ENCODE assay signal across 8 cellular contexts in the genomic region with DNA sequence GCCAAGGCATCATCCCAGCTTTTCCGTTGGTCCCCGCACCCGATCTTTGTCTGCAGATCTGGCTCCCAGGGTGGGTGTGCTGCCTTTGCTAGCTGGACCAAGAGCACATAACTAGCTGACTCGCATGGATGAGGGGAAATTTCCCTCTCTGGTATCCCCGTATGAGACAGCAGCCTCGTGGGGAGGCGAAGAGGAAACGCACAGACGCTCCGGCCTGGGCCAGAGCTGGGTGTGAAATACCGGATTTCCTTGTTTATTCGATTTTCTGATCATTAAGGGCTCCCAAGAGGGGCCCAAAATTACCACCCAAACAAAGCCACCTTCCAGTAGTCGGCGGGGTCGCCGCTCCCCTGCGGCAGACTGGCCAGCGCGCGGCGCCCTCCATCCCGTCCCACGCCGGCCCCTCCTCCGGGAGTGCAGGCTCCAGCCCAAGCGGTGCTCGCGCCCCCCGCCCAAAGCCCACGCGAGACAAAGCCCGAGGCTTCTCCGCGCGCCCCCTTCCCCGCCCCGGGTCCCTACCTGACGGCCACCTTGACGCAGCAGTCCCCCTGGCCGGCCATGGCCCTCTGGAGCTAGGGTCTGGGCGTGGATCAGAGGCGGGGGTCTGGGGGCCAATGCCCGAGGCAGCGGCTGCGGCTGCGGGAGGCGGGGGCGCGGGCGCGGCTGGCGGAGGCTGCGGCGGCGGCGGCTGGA. TPM values are rescaled to one million over a fixed set of nuclear protein-coding genes. Genes with fewer than 3 reads are reported as not detected.
DNase-seq lines count a peak whose midpoint lies in the region; ATAC-seq and TF ChIP-seq lines count a peak whose summit lies in the region.

No MANE protein-coding gene starts in this region.

- H3K36me3 ChIP-seq in SK-N-SH (replicated peaks in 1 of 2; ENCODE audit: control insufficient read depth in 1 of 2, insufficient read depth in 2 of 2, low read length in 1 of 2) (no peaks in the 10 kb centered on the region), muscle layer of colon (ENCODE audit: insufficient read depth, low read length) (no peaks in the 10 kb centered on the region), urinary bladder (ENCODE audit: insufficient read depth) (no peaks in the 10 kb centered on the region)

- H2AFZ ChIP-seq in SK-N-SH (ENCODE audit: low read depth): peak overlapping the region; percentile 63; the same call in 1 of the 2 replicates

- peaks cover 64% of the 10 kb centered on the region for H3K4me1 Mint-ChIP-seq in T-helper 2 cell treated with Interferon-gamma antibody and Interleukin-4, amounts not matched to agents 5 μg/mL and 100 μg/mL, for 36 hours (ENCODE audit: low read depth)

- no peaks in the 10 kb centered on the region for H3K9me2 ChIP-seq in SK-N-SH

- H3K9me3 ChIP-seq in SK-N-SH (no peaks in the 10 kb centered on the region), muscle layer of colon (ENCODE audit: low read length) (no peaks in the 10 kb centered on the region)

- H3K27me3 ChIP-seq in SK-N-SH (ENCODE audit: insufficient read depth) (no peaks in the 10 kb centered on the region), muscle layer of colon (ENCODE audit: control insufficient read depth in 1 of 2, insufficient read depth in 2 of 2, low read length in 2 of 2) (peaks cover 0 to 18% of the 10 kb centered on the region in 2 donors)

- peak overlapping the region; percentile 97 for H3K27ac Mint-ChIP-seq in T-helper 2 cell treated with Interferon-gamma antibody and Interleukin-4, amounts not matched to agents 5 μg/mL and 100 μg/mL, for 36 hours

- no peaks in the 10 kb centered on the region for H3K9me3 Mint-ChIP-seq in T-helper 2 cell treated with Interferon-gamma antibody and Interleukin-4, amounts not matched to agents 5 μg/mL and 100 μg/mL, for 36 hours

- TF ChIP-seq RAD21 in SK-N-SH (IDR thresholded peaks at IDR 0.05; ENCODE audit: low read length): no peak

- peak overlapping the region; percentile 84 for H3K4me2 ChIP-seq in SK-N-SH

- H3K4me1 ChIP-seq in SK-N-SH (ENCODE audit: control insufficient read depth in 1 of 2, insufficient read depth in 2 of 2, low read depth in 1 of 2, low read length in 1 of 2) (peaks cover 5 to 8% of the 10 kb centered on the region in 2 experiments; a peak in 1 of 4 replicates), muscle layer of colon (ENCODE audit: insufficient read depth, low read length) (peaks cover 6% of the 10 kb centered on the region), urinary bladder (ENCODE audit: insufficient read depth) (no peaks in the 10 kb centered on the region)

- H3K27me3 Mint-ChIP-seq in T-helper 2 cell treated with Interferon-gamma antibody and Interleukin-4, amounts not matched to agents 5 μg/mL and 100 μg/mL, for 36 hours (ENCODE audit: low read depth): no peaks in the 10 kb centered on the region

- H3K4me3 ChIP-seq in SK-N-SH (ENCODE audit: low read depth in 2 of 2, low read length in 1 of 2): peak overlapping the region; percentile 51 to 58
- peak overlapping the region; percentile 31 to 42 for H3K4me3 ChIP-seq in muscle layer of colon (ENCODE audit: low read depth in 1 of 2, low read length in 2 of 2)
- peak overlapping the region; percentile 64 for H3K4me3 ChIP-seq in urinary bladder (ENCODE audit: low read depth, low read length)

- no peaks in the 10 kb centered on the region for H4K20me1 ChIP-seq in SK-N-SH (ENCODE audit: insufficient read depth)

- POLR2A ChIA-PET in SK-N-SH (lab: Yijun Ruan, JAX): no interaction called here

- 25% methylated on average over 33 of the region's 56 CpGs for WGBS in SK-N-SH (ENCODE audit: low lambda C conversion rate)
- WGBS in urinary bladder: 6% methylated on average over 56 of the region's 56 CpGs

- H3K9ac ChIP-seq in SK-N-SH: peak overlapping the region; percentile 42; the same call in 1 of the 2 replicates
- H3K9ac ChIP-seq in muscle layer of colon (ENCODE audit: low read length): no peak overlapping the region

- TF ChIP-seq EP300 in SK-N-SH (IDR thresholded peaks at IDR 0.05; ENCODE audit: borderline replicate concordance in 1 of 2, low read depth in 1 of 2, low read length in 1 of 2): no peak

- H3K36me3 Mint-ChIP-seq in T-helper 2 cell treated with Interferon-gamma antibody and Interleukin-4, amounts not matched to agents 5 μg/mL and 100 μg/mL, for 36 hours (ENCODE audit: low read depth): peaks cover 23% of the 10 kb centered on the region

- H3K79me2 ChIP-seq in SK-N-SH (ENCODE audit: insufficient read depth): no peaks in the 10 kb centered on the region; the same call in 1 of the 2 replicates

- H3F3A ChIP-seq in SK-N-SH (replicated peaks; ENCODE audit: insufficient read depth): no peaks in the 10 kb centered on the region

- TF ChIP-seq CTCF in SK-N-SH (IDR thresholded peaks at IDR 0.05): peak; percentile 17; the same call in 1 of the 2 replicates

- ATAC-seq in SK-N-SH treated with all-trans-retinoic acid at 6 μM for 48 hours: no peak
- ATAC-seq in GM18517 (IDR thresholded peaks at IDR 0.05; ENCODE audit: unreplicated experiment): no peak

- DNase-seq in SK-N-SH (peak; percentile 54), dermis blood vessel endothelial cell (peak; percentile 42), DMS153 (lab: John Stamatoyannopoulos, UW) (no peak)
- peak; percentile 27 for DNase-seq in T-helper 2 cell treated with Interferon-gamma antibody and Interleukin-4, amounts not matched to agents 5 μg/mL and 100 μg/mL, for 36 hours (ENCODE audit: low spot score)

- H3K4me3 Mint-ChIP-seq in T-helper 2 cell treated with Interferon-gamma antibody and Interleukin-4, amounts not matched to agents 5 μg/mL and 100 μg/mL, for 36 hours: peak overlapping the region; percentile 92

- CTCF ChIA-PET in SK-N-SH (lab: Yijun Ruan, JAX): interaction anchor here (1.0 to 8.9 kb wide), 8 partner anchors 9 to 51 kb away, joined by 3 to 92 read pairs (median 4); no protein-coding TSS in a partner anchor

- H3K27ac ChIP-seq in SK-N-SH (ENCODE audit: low read depth in 2 of 2, low read length in 1 of 2) (no peak overlapping the region), muscle layer of colon (ENCODE audit: low read depth, low read length) (no peak overlapping the region), urinary bladder (ENCODE audit: low read depth) (no peak overlapping the region)

TF ChIP-seq in SK-N-SH, 30 proteins besides CTCF, POLR2A, EP300 and RAD21 (continues in another document):
- TF ChIP-seq GABPA (IDR thresholded peaks at IDR 0.05; ENCODE audit: low read depth) (no peak), FOSL2 (IDR thresholded peaks at IDR 0.05; ENCODE audit: borderline replicate concordance, low read depth) (no peak), TAF1 (IDR thresholded peaks at IDR 0.05; ENCODE audit: borderline replicate concordance, low read depth, low read length) (no peak), RXRA (IDR thresholded peaks at IDR 0.05; ENCODE audit: borderline replicate concordance, low read depth) (no peak), JUND (IDR thresholded peaks at IDR 0.05) (no peak), CHD2 (IDR thresholded peaks at IDR 0.05; ENCODE audit: low read length, partially characterized antibody) (no peak), FOXM1 (IDR thresholded peaks at IDR 0.05; ENCODE audit: low read depth) (no peak), TEAD4 (IDR thresholded peaks at IDR 0.05; ENCODE audit: borderline replicate concordance, insufficient read depth) (no peak)
- TF ChIP-seq, protein P1, sequence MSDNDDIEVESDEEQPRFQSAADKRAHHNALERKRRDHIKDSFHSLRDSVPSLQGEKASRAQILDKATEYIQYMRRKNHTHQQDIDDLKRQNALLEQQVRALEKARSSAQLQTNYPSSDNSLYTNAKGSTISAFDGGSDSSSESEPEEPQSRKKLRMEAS (IDR thresholded peaks at IDR 0.05; ENCODE audit: low read depth): no peak
- TF ChIP-seq, protein P2, sequence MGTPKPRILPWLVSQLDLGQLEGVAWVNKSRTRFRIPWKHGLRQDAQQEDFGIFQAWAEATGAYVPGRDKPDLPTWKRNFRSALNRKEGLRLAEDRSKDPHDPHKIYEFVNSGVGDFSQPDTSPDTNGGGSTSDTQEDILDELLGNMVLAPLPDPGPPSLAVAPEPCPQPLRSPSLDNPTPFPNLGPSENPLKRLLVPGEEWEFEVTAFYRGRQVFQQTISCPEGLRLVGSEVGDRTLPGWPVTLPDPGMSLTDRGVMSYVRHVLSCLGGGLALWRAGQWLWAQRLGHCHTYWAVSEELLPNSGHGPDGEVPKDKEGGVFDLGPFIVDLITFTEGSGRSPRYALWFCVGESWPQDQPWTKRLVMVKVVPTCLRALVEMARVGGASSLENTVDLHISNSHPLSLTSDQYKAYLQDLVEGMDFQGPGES (IDR thresholded peaks at IDR 0.05; ENCODE audit: low read depth, low read length): no peak

TF ChIP-seq in SK-N-SH treated with all-trans-retinoic acid at 6 μM for 48 hours, 23 proteins besides CTCF, POLR2A, EP300 and RAD21 (continues in another document):
- TF ChIP-seq ZNF565 (CRISPR knock-in tag; conservative IDR thresholded peaks at IDR 0.05; ENCODE audit: low read depth) (no peak), OSR1 (CRISPR knock-in tag; IDR thresholded peaks at IDR 0.05) (no peak), ZC3H10 (CRISPR knock-in tag; IDR thresholded peaks at IDR 0.05) (no peak)
- TF ChIP-seq, protein P3, sequence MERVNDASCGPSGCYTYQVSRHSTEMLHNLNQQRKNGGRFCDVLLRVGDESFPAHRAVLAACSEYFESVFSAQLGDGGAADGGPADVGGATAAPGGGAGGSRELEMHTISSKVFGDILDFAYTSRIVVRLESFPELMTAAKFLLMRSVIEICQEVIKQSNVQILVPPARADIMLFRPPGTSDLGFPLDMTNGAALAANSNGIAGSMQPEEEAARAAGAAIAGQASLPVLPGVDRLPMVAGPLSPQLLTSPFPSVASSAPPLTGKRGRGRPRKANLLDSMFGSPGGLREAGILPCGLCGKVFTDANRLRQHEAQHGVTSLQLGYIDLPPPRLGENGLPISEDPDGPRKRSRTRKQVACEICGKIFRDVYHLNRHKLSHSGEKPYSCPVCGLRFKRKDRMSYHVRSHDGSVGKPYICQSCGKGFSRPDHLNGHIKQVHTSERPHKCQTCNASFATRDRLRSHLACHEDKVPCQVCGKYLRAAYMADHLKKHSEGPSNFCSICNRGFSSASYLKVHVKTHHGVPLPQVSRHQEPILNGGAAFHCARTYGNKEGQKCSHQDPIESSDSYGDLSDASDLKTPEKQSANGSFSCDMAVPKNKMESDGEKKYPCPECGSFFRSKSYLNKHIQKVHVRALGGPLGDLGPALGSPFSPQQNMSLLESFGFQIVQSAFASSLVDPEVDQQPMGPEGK (CRISPR knock-in tag; IDR thresholded peaks at IDR 0.05; ENCODE audit: borderline replicate concordance): no peak

RNA-seq across cellular contexts. Expression of a gene that starts 0.5 kb away (rescaled TPM):
- 0.24 and 0.26 TPM in 2 replicates for polyA plus RNA-seq in SK-N-SH (2012; rRNA removed)
- 0.08 and 0.14 TPM in 2 replicates for polyA plus RNA-seq in SK-N-SH (2012; cell fraction: cytosol; rRNA removed)
- polyA plus RNA-seq in SK-N-SH (2012; cell fraction: nucleus; rRNA removed): 0.50 and 0.63 TPM in 2 replicates
- total RNA-seq in dermis blood vessel endothelial cell: 2.2 and 4.4 TPM in 2 replicates
- 1.5 TPM for total RNA-seq in urinary bladder
- 1.0 TPM for polyA plus RNA-seq in urinary bladder
